ENCODE assay signal across 11 cellular contexts in genomic region chr19:42206871-42207755, GRCh38. TPM values are rescaled to one million over a fixed set of nuclear protein-coding genes. Genes with fewer than 3 reads are reported as not detected.
DNase-seq lines count a peak whose midpoint lies in the region; ATAC-seq and TF ChIP-seq lines count a peak whose summit lies in the region.
"Had no signal": no experiment of that assay in that cellular context is flagged by ENCODE, and none has a peak within 500 bp of the region (broad histone marks: within the 10 kb centered on the region; RNA-seq: fewer than 3 reads in every experiment).

No MANE protein-coding gene starts in this region.

- peaks cover 11% of the 10 kb centered on the region for H3K36me3 Mint-ChIP-seq in activated naive CD8-positive, alpha-beta T cell

- H3K4me1 Mint-ChIP-seq in activated naive CD8-positive, alpha-beta T cell (ENCODE audit: low read depth), result peaks cover 57% of the 10 kb centered on the region

- H3K9me3 ChIP-seq in HEK293 (ENCODE audit: control insufficient read depth, insufficient read depth, low read depth, low read length), result no peaks in the 10 kb centered on the region
- no peaks in the 10 kb centered on the region for H3K9me3 ChIP-seq in left lung
- H3K9me3 ChIP-seq: tibial artery had no signal

- H3K36me3 ChIP-seq in HEK293 (ENCODE audit: control insufficient read depth in 2 of 2, insufficient read depth in 1 of 2, low read length in 2 of 2) (peaks cover 88 to 97% of the 10 kb centered on the region in 2 experiments), left lung (peaks cover 0 to 97% of the 10 kb centered on the region in 2 donors)

- ATAC-seq in left lung (peak; percentile 15), GM21825 (IDR thresholded peaks at IDR 0.05; ENCODE audit: unreplicated experiment) (no peak)

- intact Hi-C loops in left lung (cut with DNase I), result no loop called here

- CTCF ChIA-PET in HEK293 (lab: Yijun Ruan, JAX), result interaction anchor here (0.5 to 1.6 kb wide), 7 partner anchors 10 to 389 kb away, joined by 3 to 7 read pairs (median 4); no protein-coding TSS in a partner anchor

- no peaks in the 10 kb centered on the region for H3K9me3 Mint-ChIP-seq in activated naive CD8-positive, alpha-beta T cell (ENCODE audit: low read depth)

- POLR2A ChIA-PET in HEK293 (lab: Yijun Ruan, JAX), result interaction anchor here (0.7 to 2.8 kb wide), 4 partner anchors 9 to 190 kb away, joined by 3 to 20 read pairs (median 4); partner anchors contain the start of genes DEDD2, GSK3A and ZNF526

- TF ChIP-seq CTCF in HEK293 (tag by site-specific recombination; IDR thresholded peaks at IDR 0.05) (no peak), left lung (IDR thresholded peaks at IDR 0.05) (no peak)

- H3K4me3 Mint-ChIP-seq in activated naive CD8-positive, alpha-beta T cell, result no peak overlapping the region

- no peaks in the 10 kb centered on the region for H3K27me3 ChIP-seq in left lung
- H3K27me3 ChIP-seq: tibial artery had no signal

- peak overlapping the region; percentile 56 for H3K27ac Mint-ChIP-seq in activated naive CD8-positive, alpha-beta T cell

- no peak overlapping the region for H3K4me3 ChIP-seq in HEK293 (ENCODE audit: low read depth, low read length)
- no peak overlapping the region for H3K4me3 ChIP-seq in left lung
- H3K4me3 ChIP-seq: tibial artery had no signal

- H3K27ac ChIP-seq in HEK293 (ENCODE audit: extremely low read depth, low read depth, low read length), result peak overlapping the region; percentile 39
- peak overlapping the region in 1 of 2 donors; percentile 73 for H3K27ac ChIP-seq in left lung
- H3K27ac ChIP-seq: tibial artery had no signal

- no peaks in the 10 kb centered on the region for H3K27me3 Mint-ChIP-seq in activated naive CD8-positive, alpha-beta T cell

- DNase-seq in AG08396 (ENCODE audit: low spot score) (peak; percentile 73), left lung (no peak), NCI-H1417 (lab: John Stamatoyannopoulos, UW) (no peak), putamen (ENCODE audit: low spot score) (no peak), cerebellum (ENCODE audit: low spot score) (no peak)
- DNase-seq: central memory CD4-positive, alpha-beta T cell; kidney glomerular epithelial cell; tibial artery had no signal

- H3K4me1 ChIP-seq in HEK293 (ENCODE audit: control insufficient read depth, insufficient read depth, low read length) (no peaks in the 10 kb centered on the region), left lung (peaks cover 0 to 69% of the 10 kb centered on the region in 2 donors)

TF ChIP-seq in HEK293, 187 proteins besides CTCF, POLR2A, EP300 and RAD21 (continues in another document):
- TF ChIP-seq GLIS1 (tag by site-specific recombination; IDR thresholded peaks at IDR 0.05) (peak; percentile 67), ZNF184 (tag by site-specific recombination; IDR thresholded peaks at IDR 0.05) (no peak), ZNF19 (tag by site-specific recombination; IDR thresholded peaks at IDR 0.05; ENCODE audit: low read depth) (no peak), TRIM28 (IDR thresholded peaks at IDR 0.05; ENCODE audit: borderline replicate concordance, low read length) (no peak), MZF1 (tag by site-specific recombination; IDR thresholded peaks at IDR 0.05; ENCODE audit: borderline replicate concordance) (no peak), ZNF544 (tag by site-specific recombination; IDR thresholded peaks at IDR 0.05) (no peak), ZNF610 (tag by site-specific recombination; IDR thresholded peaks at IDR 0.05; ENCODE audit: borderline replicate concordance) (no peak), ZNF623 (tag by site-specific recombination; IDR thresholded peaks at IDR 0.05) (no peak), ZNF747 (tag by site-specific recombination; IDR thresholded peaks at IDR 0.05) (no peak), ZIC2 (tag by site-specific recombination; IDR thresholded peaks at IDR 0.05) (no peak), ELK4 (IDR thresholded peaks at IDR 0.05; ENCODE audit: borderline replicate concordance, low read depth, low read length) (no peak), IKZF3 (tag by site-specific recombination; IDR thresholded peaks at IDR 0.05) (no peak), BCL11B (tag by site-specific recombination; IDR thresholded peaks at IDR 0.05; ENCODE audit: low read depth) (no peak), ZFHX2 (tag by site-specific recombination; conservative IDR thresholded peaks at IDR 0.05) (peak; percentile 73), ZNF670 (tag by site-specific recombination; IDR thresholded peaks at IDR 0.05; ENCODE audit: low read depth) (no peak), HOXC10 (CRISPR knock-in tag; IDR thresholded peaks at IDR 0.05) (no peak), ZNF560 (tag by site-specific recombination; IDR thresholded peaks at IDR 0.05; ENCODE audit: borderline replicate concordance) (no peak), FEZF1 (tag by site-specific recombination; IDR thresholded peaks at IDR 0.05) (no peak), ZNF645 (tag by site-specific recombination; IDR thresholded peaks at IDR 0.05) (no peak), ZBTB44 (tag by site-specific recombination; IDR thresholded peaks at IDR 0.05) (no peak), ZBTB10 (tag by site-specific recombination; IDR thresholded peaks at IDR 0.05) (no peak), WT1 (tag by site-specific recombination; IDR thresholded peaks at IDR 0.05) (no peak), GLIS2 (tag by site-specific recombination; IDR thresholded peaks at IDR 0.05) (peak; percentile 47), ZNF629 (tag by site-specific recombination; IDR thresholded peaks at IDR 0.05) (no peak), ZNF624 (tag by site-specific recombination; IDR thresholded peaks at IDR 0.05) (no peak), ZNF549 (tag by site-specific recombination; IDR thresholded peaks at IDR 0.05) (no peak), ZSCAN16 (tag by site-specific recombination; IDR thresholded peaks at IDR 0.05) (no peak), ZNF571 (tag by site-specific recombination; IDR thresholded peaks at IDR 0.05) (no peak), RBAK (tag by site-specific recombination; IDR thresholded peaks at IDR 0.05) (no peak), GFI1B (tag by site-specific recombination; IDR thresholded peaks at IDR 0.05) (no peak), ZNF600 (tag by site-specific recombination; IDR thresholded peaks at IDR 0.05) (0 out of 2 replicates have a peak, but pooled peaks have one; percentile 21), ZFP37 (tag by site-specific recombination; IDR thresholded peaks at IDR 0.05) (no peak)

RNA-seq across cellular contexts. Expression of gene DEDD2, which starts 10.4 kb away (rescaled TPM):
- total RNA-seq in left lung (10 to 100 TPM; 22.7 to 34.8 TPM), cerebellum (17.8 TPM)

RNA-seq across cellular contexts. Expression of gene ZNF526, which starts 13.0 kb away (rescaled TPM):
- total RNA-seq in left lung (10 to 100 TPM; 11.5 to 12.7 TPM), cerebellum (6.4 TPM)

RNA-seq across cellular contexts. Expression of gene GSK3A, which starts 35.3 kb away (rescaled TPM):
- total RNA-seq in left lung, result 10 to 100 TPM; 33.4 to 40.3 TPM
- 16.8 TPM for total RNA-seq in cerebellum

RNA-seq across cellular contexts. Expression of gene ERF, which starts 47.8 kb away (rescaled TPM):
- total RNA-seq in left lung (10 to 100 TPM; 47.0 to 55.0 TPM), cerebellum (9.2 TPM)
